12 cellular contexts compared by ENCODE assay signal in genomic region chr2:60569680-60570111, GRCh38. TPM values are rescaled to one million over a fixed set of nuclear protein-coding genes. Genes with fewer than 3 reads are reported as not detected.
DNase-seq lines count a peak whose midpoint lies in the region; ATAC-seq and TF ChIP-seq lines count a peak whose summit lies in the region.
"Had no signal": no experiment of that assay in that cellular context is flagged by ENCODE, and none has a peak within 500 bp of the region (broad histone marks: within the 10 kb centered on the region; RNA-seq: fewer than 3 reads in every experiment).

No MANE protein-coding gene starts in this region.

- no peak for TF ChIP-seq POLR2A in uterus (IDR thresholded peaks at IDR 0.05)

- TF ChIP-seq CTCF in cardiac muscle cell (IDR thresholded peaks at IDR 0.05; ENCODE audit: low read depth, low read length), result no peak
- no peak for TF ChIP-seq CTCF in WTC11 (IDR thresholded peaks at IDR 0.05)
- no peak for TF ChIP-seq CTCF in thoracic aorta (IDR thresholded peaks at IDR 0.05)
- TF ChIP-seq CTCF in uterus (IDR thresholded peaks at IDR 0.05), result no peak

- H3K36me3 ChIP-seq in cardiac muscle cell, result no peaks in the 10 kb centered on the region
- no peaks in the 10 kb centered on the region for H3K36me3 ChIP-seq in thoracic aorta
- H3K36me3 ChIP-seq in uterus, result no peaks in the 10 kb centered on the region
- H3K36me3 ChIP-seq: gastroesophageal sphincter had no signal

- H3K4me3 Mint-ChIP-seq in WTC11, result no peak overlapping the region
- H3K4me3 Mint-ChIP-seq: IgD-negative memory B cell had no signal

- no peaks in the 10 kb centered on the region for H3K9me3 Mint-ChIP-seq in WTC11
- H3K9me3 Mint-ChIP-seq: IgD-negative memory B cell had no signal

- CTCF ChIA-PET in WTC11 (lab: Charles Lee), result interaction anchor here (0.7 to 3.9 kb wide), 8 partner anchors 9 to 691 kb away, joined by 3 to 35 read pairs (median 10); partner anchors contain the start of gene BCL11A

- POLR2A ChIA-PET in WTC11 (lab: Charles Lee), result interaction anchor here (0.7 to 1.0 kb wide), 4 partner anchors 17 to 1301 kb away, joined by 3 to 5 read pairs (median 4); no protein-coding TSS in a partner anchor

- H3K27ac ChIP-seq in cardiac muscle cell (no peak overlapping the region), thoracic aorta (no peak overlapping the region), uterus (no peak overlapping the region)
- H3K27ac ChIP-seq: C4-2B, gastroesophageal sphincter had no signal

- H3K36me3 Mint-ChIP-seq in WTC11, result no peaks in the 10 kb centered on the region
- H3K36me3 Mint-ChIP-seq: IgD-negative memory B cell had no signal

- peaks cover 9% of the 10 kb centered on the region for H3K27me3 Mint-ChIP-seq in WTC11 (ENCODE audit: low read depth)

- H3K4me1 ChIP-seq in cardiac muscle cell (ENCODE audit: low read depth), result no peaks in the 10 kb centered on the region
- peaks cover 6 to 8% of the 10 kb centered on the region in 2 donors for H3K4me1 ChIP-seq in thoracic aorta (ENCODE audit: control insufficient read depth in 1 of 2, low read depth in 2 of 2)
- H3K4me1 ChIP-seq in uterus, result no peaks in the 10 kb centered on the region

- H3K9me3 ChIP-seq in cardiac muscle cell (ENCODE audit: low read depth), result no peaks in the 10 kb centered on the region
- H3K9me3 ChIP-seq in thoracic aorta, result no peaks in the 10 kb centered on the region
- no peaks in the 10 kb centered on the region for H3K9me3 ChIP-seq in uterus
- H3K9me3 ChIP-seq: gastroesophageal sphincter had no signal

- H3K4me3 ChIP-seq in cardiac muscle cell (peak overlapping the region; percentile 21), thoracic aorta (peak overlapping the region; percentile 38), uterus (no peak overlapping the region)
- H3K4me3 ChIP-seq: gastroesophageal sphincter had no signal

- ATAC-seq in left ventricle myocardium superior, result no peak
- ATAC-seq in WTC11, result peak; percentile 45
- no peak for ATAC-seq in thoracic aorta (ENCODE audit: insufficient number of reproducible peaks, low FRiP score, low read depth)
- ATAC-seq: gastroesophageal sphincter had no signal

- DNase-seq in cardiac muscle cell (ENCODE audit: low read depth in 1 of 2, low spot score in 1 of 2) (peak in 1 of 2 donors; percentile 2), left ventricle myocardium superior (no peak), WTC11 (ENCODE audit: low spot score) (no peak), iris pigment epithelial cell (ENCODE audit: low read depth) (peak; percentile 10), thoracic aorta (ENCODE audit: low spot score) (no peak), COLO829 (ENCODE audit: low spot score) (no peak), uterus (no peak), HK-2 (ENCODE audit: unreplicated experiment) (no peak)
- DNase-seq: activated CD4-positive, CD25-positive, alpha-beta regulatory T cell treated with anti-CD3 and anti-CD28 coated beads, Interleukin-2, amount 50 U/mL, for 72 hours had no signal

- no peak overlapping the region for H3K27ac Mint-ChIP-seq in WTC11

- intact Hi-C loops in left ventricle myocardium superior (cut with micrococcal nuclease), result loop anchor here (10.0 kb wide), 1 partner anchor 1265 kb away; no protein-coding TSS in a partner anchor
- intact Hi-C loops in uterus (cut with DNase I; ENCODE audit: low total_unique reads), result no loop called here

- peaks cover 19% of the 10 kb centered on the region for H3K4me1 Mint-ChIP-seq in WTC11

- peaks cover 66% of the 10 kb centered on the region for H3K27me3 ChIP-seq in cardiac muscle cell
- H3K27me3 ChIP-seq in thoracic aorta (replicated peaks; ENCODE audit: insufficient read depth), result no peaks in the 10 kb centered on the region
- H3K27me3 ChIP-seq in uterus, result peaks cover 9 to 51% of the 10 kb centered on the region in 2 donors

TF ChIP-seq in WTC11, 78 proteins besides CTCF, POLR2A, EP300 and RAD21:
- no peak for TF ChIP-seq SMAD4 (CRISPR knock-in tag; IDR thresholded peaks at IDR 0.05)
- no peak for TF ChIP-seq ATF3 (CRISPR knock-in tag; conservative IDR thresholded peaks at IDR 0.05)
- TF ChIP-seq TCF7 (CRISPR knock-in tag; IDR thresholded peaks at IDR 0.05; ENCODE audit: low read depth), result no peak
- no peak for TF ChIP-seq ETV6 (CRISPR knock-in tag; IDR thresholded peaks at IDR 0.05)
- TF ChIP-seq, protein P1, sequence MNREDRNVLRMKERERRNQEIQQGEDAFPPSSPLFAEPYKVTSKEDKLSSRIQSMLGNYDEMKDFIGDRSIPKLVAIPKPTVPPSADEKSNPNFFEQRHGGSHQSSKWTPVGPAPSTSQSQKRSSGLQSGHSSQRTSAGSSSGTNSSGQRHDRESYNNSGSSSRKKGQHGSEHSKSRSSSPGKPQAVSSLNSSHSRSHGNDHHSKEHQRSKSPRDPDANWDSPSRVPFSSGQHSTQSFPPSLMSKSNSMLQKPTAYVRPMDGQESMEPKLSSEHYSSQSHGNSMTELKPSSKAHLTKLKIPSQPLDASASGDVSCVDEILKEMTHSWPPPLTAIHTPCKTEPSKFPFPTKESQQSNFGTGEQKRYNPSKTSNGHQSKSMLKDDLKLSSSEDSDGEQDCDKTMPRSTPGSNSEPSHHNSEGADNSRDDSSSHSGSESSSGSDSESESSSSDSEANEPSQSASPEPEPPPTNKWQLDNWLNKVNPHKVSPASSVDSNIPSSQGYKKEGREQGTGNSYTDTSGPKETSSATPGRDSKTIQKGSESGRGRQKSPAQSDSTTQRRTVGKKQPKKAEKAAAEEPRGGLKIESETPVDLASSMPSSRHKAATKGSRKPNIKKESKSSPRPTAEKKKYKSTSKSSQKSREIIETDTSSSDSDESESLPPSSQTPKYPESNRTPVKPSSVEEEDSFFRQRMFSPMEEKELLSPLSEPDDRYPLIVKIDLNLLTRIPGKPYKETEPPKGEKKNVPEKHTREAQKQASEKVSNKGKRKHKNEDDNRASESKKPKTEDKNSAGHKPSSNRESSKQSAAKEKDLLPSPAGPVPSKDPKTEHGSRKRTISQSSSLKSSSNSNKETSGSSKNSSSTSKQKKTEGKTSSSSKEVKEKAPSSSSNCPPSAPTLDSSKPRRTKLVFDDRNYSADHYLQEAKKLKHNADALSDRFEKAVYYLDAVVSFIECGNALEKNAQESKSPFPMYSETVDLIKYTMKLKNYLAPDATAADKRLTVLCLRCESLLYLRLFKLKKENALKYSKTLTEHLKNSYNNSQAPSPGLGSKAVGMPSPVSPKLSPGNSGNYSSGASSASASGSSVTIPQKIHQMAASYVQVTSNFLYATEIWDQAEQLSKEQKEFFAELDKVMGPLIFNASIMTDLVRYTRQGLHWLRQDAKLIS (CRISPR knock-in tag; IDR thresholded peaks at IDR 0.05; ENCODE audit: borderline replicate concordance), result no peak
- TF ChIP-seq TEAD4 (CRISPR knock-in tag; IDR thresholded peaks at IDR 0.05), result no peak

RNA-seq across cellular contexts. Expression of gene BCL11A, which starts 16.2 kb away (rescaled TPM):
- total RNA-seq in cardiac muscle cell (15.7 and 17.1 TPM in 2 replicates), left ventricle myocardium superior (31.2 TPM), WTC11 (2021) (45.0 to 53.2 TPM (median 46.8 TPM) in 3 replicates), thoracic aorta (under 1 TPM; 0.41 to 0.99 TPM), uterus (1 to 10 TPM; 1.5 to 8.8 (median 3.2) TPM)
- polyA plus RNA-seq in cardiac muscle cell, result 19.8 and 20.7 TPM in 2 replicates

Comparison
In these comparisons a context has a peak if more than half of its experiments do, and no peak if none do; other contexts are left out.
1. H3K4me3 ChIP-seq: peak in cardiac muscle cell (single experiment) and thoracic aorta (single experiment); none in uterus (0 of 2).